In the genomic region with DNA sequence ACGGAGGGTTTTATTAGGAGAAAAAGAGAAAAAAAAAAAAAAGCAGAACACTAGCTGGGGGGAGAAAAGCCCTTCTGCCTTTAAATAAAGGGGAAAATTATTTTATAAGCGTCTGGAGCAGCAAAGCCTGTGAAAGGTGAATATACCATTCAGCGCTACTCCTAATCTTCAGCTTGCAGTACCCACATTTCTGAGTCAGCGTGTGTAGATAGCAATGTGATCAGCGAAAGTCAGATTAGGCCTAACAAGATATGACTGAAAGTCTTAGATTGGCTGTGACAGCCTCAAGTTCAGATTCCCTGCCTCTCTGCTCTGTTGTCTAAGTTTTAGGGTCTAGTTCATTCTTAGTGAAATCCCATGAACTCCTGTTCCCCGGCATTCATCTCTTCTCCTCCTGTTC, we compare ENCODE assay signal across 26 cellular contexts.
"Had no signal": no experiment of that assay in that cellular context is flagged by ENCODE, and none has a peak within 500 bp of the region (broad histone marks: within the 10 kb centered on the region; RNA-seq: fewer than 3 reads in every experiment).

No MANE protein-coding gene starts in this region.

- H3K4me3 Mint-ChIP-seq: dendritic cell treated with granulocyte-macrophage colony-stimulating factor and Interleukin-4, amounts not matched to agents 40 ng/mL and 50 ng/mL, for 4 days; effector memory CD8-positive, alpha-beta T cell; endodermal cell; memory B cell had no signal

- H3K27me3 Mint-ChIP-seq: dendritic cell treated with granulocyte-macrophage colony-stimulating factor and Interleukin-4, amounts not matched to agents 40 ng/mL and 50 ng/mL, for 4 days; effector memory CD8-positive, alpha-beta T cell had no signal

- H3K4me1 ChIP-seq: colonic mucosa, esophagus squamous epithelium, gastrocnemius medialis, heart right ventricle, left lung, lower lobe of right lung had no signal

- FAIRE-seq: endometrium, islet of Langerhans, keratinocyte had no signal

- H3K4me1 Mint-ChIP-seq: memory B cell had no signal

- H3K4me3 ChIP-seq: colonic mucosa, esophagus squamous epithelium, gastrocnemius medialis, heart right ventricle, left lung, lower lobe of right lung had no signal

- H3K27ac Mint-ChIP-seq: dendritic cell treated with granulocyte-macrophage colony-stimulating factor and Interleukin-4, amounts not matched to agents 40 ng/mL and 50 ng/mL, for 4 days; effector memory CD8-positive, alpha-beta T cell; endodermal cell; memory B cell had no signal

- DNase-seq: colonic mucosa; cortex of kidney; effector CD8-positive, alpha-beta T cell; effector memory CD8-positive, alpha-beta T cell; endodermal cell; erythroblast; esophagus squamous epithelium; foreskin fibroblast; foreskin melanocyte; gastrocnemius medialis; glutamatergic neuron; heart right ventricle; hippocampal formation; left cardiac atrium; left lung; left ventricle myocardium superior; lower lobe of right lung; mesendoderm; midbrain had no signal

- H3K36me3 Mint-ChIP-seq: memory B cell had no signal

- ATAC-seq: effector memory CD8-positive, alpha-beta T cell; esophagus mucosa; gastrocnemius medialis; heart right ventricle; left lung; left ventricle myocardium superior; lower lobe of right lung had no signal

- H3K36me3 ChIP-seq: colonic mucosa, esophagus squamous epithelium, gastrocnemius medialis, heart right ventricle, left lung, lower lobe of right lung had no signal

- H3K27me3 ChIP-seq: colonic mucosa, esophagus squamous epithelium, gastrocnemius medialis, left lung had no signal

- H3K27ac ChIP-seq: colonic mucosa, epithelial cell of prostate, esophagus squamous epithelium, gastrocnemius medialis, heart right ventricle, left lung, lower lobe of right lung had no signal

- H3K9me3 ChIP-seq: colonic mucosa, esophagus squamous epithelium had no signal
